In the genomic region with DNA sequence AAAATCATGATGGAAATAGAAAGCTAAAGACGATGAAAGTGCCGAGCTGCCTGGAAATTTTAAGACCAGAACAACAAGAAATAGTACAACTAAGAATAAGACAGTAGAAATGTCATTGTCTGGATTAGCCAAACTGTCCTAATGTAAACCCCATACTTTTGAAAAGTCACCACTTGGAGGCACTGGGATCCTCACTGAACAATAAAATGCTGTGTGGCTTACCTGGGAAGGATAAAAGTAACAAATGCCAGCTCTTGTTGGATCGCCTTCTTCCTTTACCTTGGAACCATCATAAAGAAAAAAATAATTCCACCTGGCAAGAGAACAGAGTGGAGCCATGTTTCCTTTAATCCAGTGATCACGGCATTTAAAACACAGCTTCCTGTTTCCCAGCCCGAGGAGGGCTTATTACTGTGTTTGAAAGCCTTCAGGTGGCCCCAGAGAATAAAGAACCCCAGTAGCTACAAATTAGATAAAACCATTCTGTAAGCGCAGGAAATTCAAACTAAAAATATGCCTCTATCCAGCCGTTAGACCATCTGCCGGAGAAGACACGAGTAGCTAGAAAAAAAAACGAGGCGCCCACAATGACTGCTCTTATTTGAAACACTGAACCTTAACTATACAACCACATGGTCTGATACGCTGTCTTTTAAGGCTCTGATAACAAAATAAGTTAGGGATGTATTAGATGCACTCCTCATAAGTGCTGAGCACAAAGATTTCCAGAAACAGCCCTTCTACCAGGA, we compare ENCODE assay signal across 8 cellular contexts. TPM values are rescaled to one million over a fixed set of nuclear protein-coding genes. Genes with fewer than 3 reads are reported as not detected.
DNase-seq lines count a peak whose midpoint lies in the region; ATAC-seq and TF ChIP-seq lines count a peak whose summit lies in the region.

No MANE protein-coding gene starts in this region.

- H3K27ac Mint-ChIP-seq in activated B cell treated with CpG ODN at 0.5 μM for 24 hours: peak overlapping the region; percentile 81

- no peak for TF ChIP-seq CTCF in BE2C (IDR thresholded peaks at IDR 0.05; ENCODE audit: low read depth, low read length)
- no peak for TF ChIP-seq CTCF in HL-60 (IDR thresholded peaks at IDR 0.05; ENCODE audit: insufficient read depth, low read length)
- no peak for TF ChIP-seq CTCF in activated B cell treated with CpG ODN at 0.5 μM for 24 hours (IDR thresholded peaks at IDR 0.05)
- TF ChIP-seq CTCF in left lung (IDR thresholded peaks at IDR 0.05): no peak
- no peak for TF ChIP-seq CTCF in GM10266 (IDR thresholded peaks at IDR 0.05; ENCODE audit: control insufficient read depth, insufficient read depth, low read depth, missing control alignments)

- H3K36me3 ChIP-seq in BE2C: peaks cover 9% of the 10 kb centered on the region
- H3K36me3 ChIP-seq in left lung: peaks cover 0 to 26% of the 10 kb centered on the region in 2 donors

- intact Hi-C loops in activated B cell treated with CpG ODN at 0.5 μM for 24 hours (cut with micrococcal nuclease): no loop called here
- intact Hi-C loops in left lung (cut with DNase I): no loop called here

- H3K4me3 ChIP-seq in BE2C (ENCODE audit: low read depth, low read length): peak overlapping the region; percentile 2
- peak overlapping the region; percentile 40 for H3K4me3 ChIP-seq in HL-60 (replicated peaks; ENCODE audit: insufficient read depth, low read length)
- H3K4me3 ChIP-seq in left lung: peak overlapping the region; percentile 2 to 25

- no peaks in the 10 kb centered on the region for H3K27me3 Mint-ChIP-seq in activated B cell treated with CpG ODN at 0.5 μM for 24 hours

- CTCF ChIA-PET in activated B cell treated with CpG ODN at 0.5 μM for 24 hours (lab: Charles Lee): interaction anchor here (0.8 to 1.3 kb wide), 5 partner anchors 16 to 186 kb away, joined by 3 to 4 read pairs (median 3); no protein-coding TSS in a partner anchor

- H3K9me3 Mint-ChIP-seq in activated B cell treated with CpG ODN at 0.5 μM for 24 hours: no peaks in the 10 kb centered on the region

- no peaks in the 10 kb centered on the region for H3K9me3 ChIP-seq in BE2C
- H3K9me3 ChIP-seq in left lung: no peaks in the 10 kb centered on the region

- H3K4me1 ChIP-seq in BE2C (peaks cover 2% of the 10 kb centered on the region; the same call in 1 of the 2 replicates), left lung (peaks cover 16 to 89% of the 10 kb centered on the region in 2 donors)

- H3K4me1 Mint-ChIP-seq in activated B cell treated with CpG ODN at 0.5 μM for 24 hours: peaks cover 65% of the 10 kb centered on the region

- H3K36me3 Mint-ChIP-seq in activated B cell treated with CpG ODN at 0.5 μM for 24 hours (ENCODE audit: low read depth): peaks cover 46% of the 10 kb centered on the region

- H3K27ac ChIP-seq in HL-60 (replicated peaks) (peak overlapping the region; percentile 91), left lung (peak overlapping the region in 1 of 2 donors; percentile 57)

- ATAC-seq in activated B cell treated with CpG ODN at 0.5 μM for 24 hours (ENCODE audit: low read depth) (no peak), left lung (no peak), HG03280 (IDR thresholded peaks at IDR 0.05; ENCODE audit: unreplicated experiment) (no peak), HG03039 (IDR thresholded peaks at IDR 0.05; ENCODE audit: unreplicated experiment) (no peak)

- H3K27me3 ChIP-seq in BE2C (no peaks in the 10 kb centered on the region), HL-60 (ENCODE audit: insufficient read depth, poor library complexity, severe bottlenecking) (no peaks in the 10 kb centered on the region), left lung (no peaks in the 10 kb centered on the region)

- peak overlapping the region; percentile 69 for H3K4me3 Mint-ChIP-seq in activated B cell treated with CpG ODN at 0.5 μM for 24 hours

- POLR2A ChIA-PET in activated B cell treated with CpG ODN at 0.5 μM for 24 hours (lab: Charles Lee): interaction anchor here (0.8 to 1.0 kb wide), 2 partner anchors 49 to 164 kb away, joined by 3 to 4 read pairs; no protein-coding TSS in a partner anchor

- no peak for DNase-seq in BE2C
- peak in 1 of 2 experiments; percentile 27 for DNase-seq in HL-60 (ENCODE audit: low read depth in 1 of 2, low spot score in 1 of 2)
- no peak for DNase-seq in activated B cell treated with CpG ODN at 0.5 μM for 24 hours
- DNase-seq in left lung: no peak
- DNase-seq in activated gamma-delta T cell treated with Interleukin-2 at 50 U/mL for 16 hours: no peak
- no peak for DNase-seq in GM10266 (ENCODE audit: extremely low spot score)

RNA-seq across cellular contexts. Expression of gene HPS4, which starts 4.4 kb away (rescaled TPM):
- polyA plus RNA-seq in BE2C (2012; ENCODE audit: insufficient read depth, insufficient read length, low read depth): 32.5 TPM
- total RNA-seq in activated B cell treated with CpG ODN at 0.5 μM for 24 hours (45.3 and 51.6 TPM in 2 replicates), left lung (10 to 100 TPM; 25.4 to 30.1 TPM)

RNA-seq across cellular contexts. Expression of gene SRRD, which starts 4.5 kb away (rescaled TPM):
- 20.7 TPM for polyA plus RNA-seq in BE2C (2012; ENCODE audit: insufficient read depth, insufficient read length, low read depth)
- total RNA-seq in activated B cell treated with CpG ODN at 0.5 μM for 24 hours (26.4 and 32.0 TPM in 2 replicates), left lung (10 to 100 TPM; 18.5 to 19.2 TPM)

RNA-seq across cellular contexts. Expression of gene TFIP11, which starts 33.1 kb away (rescaled TPM):
- polyA plus RNA-seq in BE2C (2012; ENCODE audit: insufficient read depth, insufficient read length, low read depth): 146 TPM
- total RNA-seq in activated B cell treated with CpG ODN at 0.5 μM for 24 hours (59.0 and 62.8 TPM in 2 replicates), left lung (10 to 100 TPM; 32.1 to 39.2 TPM)

RNA-seq across cellular contexts. Expression of gene ASPHD2, which starts 50.2 kb away (rescaled TPM):
- 1.4 TPM for polyA plus RNA-seq in BE2C (2012; ENCODE audit: insufficient read depth, insufficient read length, low read depth)
- 15.5 TPM in 2 replicates for total RNA-seq in activated B cell treated with CpG ODN at 0.5 μM for 24 hours
- 1 to 10 TPM; 1.3 to 2.1 TPM for total RNA-seq in left lung
